ENCODE assay signal across 13 cellular contexts in genomic region chr12:39617887-39618286, GRCh38. TPM values are rescaled to one million over a fixed set of nuclear protein-coding genes. Genes with fewer than 3 reads are reported as not detected.
DNase-seq lines count a peak whose midpoint lies in the region; ATAC-seq and TF ChIP-seq lines count a peak whose summit lies in the region.
"Had no signal": no experiment of that assay in that cellular context is flagged by ENCODE, and none has a peak within 500 bp of the region (broad histone marks: within the 10 kb centered on the region; RNA-seq: fewer than 3 reads in every experiment).

No MANE protein-coding gene starts in this region.

- H3K4me1 Mint-ChIP-seq in naive thymus-derived CD4-positive, alpha-beta T cell: peaks cover 21 to 56% (median 38%) of the 10 kb centered on the region in 7 donors
- H3K4me1 Mint-ChIP-seq in T-cell: peaks cover 38 to 51% (median 43%) of the 10 kb centered on the region in 3 donors

- no peaks in the 10 kb centered on the region for H3K27me3 ChIP-seq in naive thymus-derived CD4-positive, alpha-beta T cell (ENCODE audit: control insufficient read depth in 2 of 2, insufficient read depth in 2 of 2, low read length in 2 of 2)
- H3K27me3 ChIP-seq: ovary had no signal

- H3K27me3 Mint-ChIP-seq in naive thymus-derived CD4-positive, alpha-beta T cell: no peaks in the 10 kb centered on the region
- no peaks in the 10 kb centered on the region for H3K27me3 Mint-ChIP-seq in T-cell
- H3K27me3 Mint-ChIP-seq: stimulated activated memory B cell treated with anti-CD40 and anti-IgM and Interleukin-4, amounts not matched to agents 10 μg/mL and 1 μg/mL and 100 μg/mL, for 72 hours had no signal

- no peaks in the 10 kb centered on the region for H3K9me3 Mint-ChIP-seq in naive thymus-derived CD4-positive, alpha-beta T cell
- H3K9me3 Mint-ChIP-seq in T-cell: no peaks in the 10 kb centered on the region
- H3K9me3 Mint-ChIP-seq: stimulated activated memory B cell treated with anti-CD40 and anti-IgM and Interleukin-4, amounts not matched to agents 10 μg/mL and 1 μg/mL and 100 μg/mL, for 72 hours had no signal

- CTCF ChIA-PET in naive thymus-derived CD4-positive, alpha-beta T cell (lab: Charles Lee): interaction anchor here (0.6 to 1.4 kb wide), 2 partner anchors 23 to 25 kb away, joined by 3 to 4 read pairs; no protein-coding TSS in a partner anchor
- CTCF ChIA-PET in T-cell (lab: Charles Lee): interaction anchor here (0.6 to 1.0 kb wide), 5 partner anchors 8 to 249 kb away, joined by 3 to 5 read pairs (median 4); no protein-coding TSS in a partner anchor

- H3K9me3 ChIP-seq in naive thymus-derived CD4-positive, alpha-beta T cell (ENCODE audit: control insufficient read depth in 2 of 3, low read length in 3 of 3): no peaks in the 10 kb centered on the region
- H3K9me3 ChIP-seq: ovary had no signal

- H3K4me3 Mint-ChIP-seq in naive thymus-derived CD4-positive, alpha-beta T cell: no peak overlapping the region
- H3K4me3 Mint-ChIP-seq in T-cell: no peak overlapping the region
- H3K4me3 Mint-ChIP-seq: stimulated activated memory B cell treated with anti-CD40 and anti-IgM and Interleukin-4, amounts not matched to agents 10 μg/mL and 1 μg/mL and 100 μg/mL, for 72 hours had no signal

- H3K27ac Mint-ChIP-seq in naive thymus-derived CD4-positive, alpha-beta T cell: peak overlapping the region in 4 of 9 donors; percentile 70 to 92 (median 78)
- H3K27ac Mint-ChIP-seq in T-cell: no peak overlapping the region
- H3K27ac Mint-ChIP-seq: stimulated activated memory B cell treated with anti-CD40 and anti-IgM and Interleukin-4, amounts not matched to agents 10 μg/mL and 1 μg/mL and 100 μg/mL, for 72 hours had no signal

- no peak for TF ChIP-seq CTCF in GM12865 (IDR thresholded peaks at IDR 0.05; ENCODE audit: insufficient read depth, low read depth, low read length, missing control alignments)

- intact Hi-C loops in naive thymus-derived CD4-positive, alpha-beta T cell (cut with micrococcal nuclease): loop anchor here (1.0 to 10.0 kb wide), 7 partner anchors 8 to 713 kb away; partner anchors contain the start of gene CPNE8 (in 2 of the 2)

- DNase-seq in GM12865 (ENCODE audit: low read depth) (peak; percentile 71), NOMO-1 treated with DMSO at 0.1 percent for 48 hours (lab: John Stamatoyannopoulos, UW; ENCODE audit: unreplicated experiment) (peak; percentile 63), GM19238 (ENCODE audit: insufficient read length, low spot score) (no peak), T-cell (no peak), dermis blood vessel endothelial cell (no peak)
- DNase-seq in naive thymus-derived CD4-positive, alpha-beta T cell: no peak
- DNase-seq: amniotic stem cell; Calu3; effector CD8-positive, alpha-beta T cell; NCI-H2171; ovary had no signal

- ATAC-seq in GM21515 (IDR thresholded peaks at IDR 0.05; ENCODE audit: unreplicated experiment) (peak; percentile 21), T-cell (replicated peaks in 1 of 4) (no peak)
- no peak for ATAC-seq in naive thymus-derived CD4-positive, alpha-beta T cell
- ATAC-seq: stimulated activated memory B cell treated with anti-CD40 and anti-IgM and Interleukin-4, amounts not matched to agents 10 μg/mL and 1 μg/mL and 100 μg/mL, for 72 hours had no signal

- POLR2A ChIA-PET in naive thymus-derived CD4-positive, alpha-beta T cell (lab: Charles Lee): interaction anchor here (0.8 to 2.6 kb wide), 5 partner anchors 11 to 66 kb away, joined by 3 to 22 read pairs (median 4); no protein-coding TSS in a partner anchor
- POLR2A ChIA-PET in T-cell (lab: Charles Lee): no interaction called here

- H3K27ac ChIP-seq in naive thymus-derived CD4-positive, alpha-beta T cell (ENCODE audit: low read depth, low read length): peak overlapping the region; percentile 91
- H3K27ac ChIP-seq: ovary had no signal

- no peaks in the 10 kb centered on the region for H3K36me3 ChIP-seq in naive thymus-derived CD4-positive, alpha-beta T cell (ENCODE audit: control insufficient read depth in 2 of 3, insufficient read depth in 3 of 3, low read length in 3 of 3)
- H3K36me3 ChIP-seq: ovary had no signal

- peak overlapping the region; percentile 75 for H3K4me3 ChIP-seq in GM12865 (ENCODE audit: low read depth, low read length)
- peak overlapping the region; percentile 70 for H3K4me3 ChIP-seq in naive thymus-derived CD4-positive, alpha-beta T cell (ENCODE audit: low read length)
- H3K4me3 ChIP-seq: ovary had no signal

- peaks cover 0 to 33% (median 8%) of the 10 kb centered on the region in 5 donors for H3K36me3 Mint-ChIP-seq in naive thymus-derived CD4-positive, alpha-beta T cell
- peaks cover 10% of the 10 kb centered on the region for H3K36me3 Mint-ChIP-seq in T-cell
- H3K36me3 Mint-ChIP-seq: stimulated activated memory B cell treated with anti-CD40 and anti-IgM and Interleukin-4, amounts not matched to agents 10 μg/mL and 1 μg/mL and 100 μg/mL, for 72 hours had no signal

- H3K4me1 ChIP-seq in naive thymus-derived CD4-positive, alpha-beta T cell (ENCODE audit: control insufficient read depth in 2 of 2, insufficient read depth in 2 of 2, low read length in 2 of 2): peaks cover 15 to 18% of the 10 kb centered on the region in 2 donors

RNA-seq across cellular contexts. Expression of gene ABCD2, which starts 1.7 kb away (rescaled TPM):
- total RNA-seq in naive thymus-derived CD4-positive, alpha-beta T cell: 10 to 100 TPM in 3 of 5 experiments, 1 to 10 TPM in 2; 7.7 to 32.9 (median 21.0) TPM
- polyA plus RNA-seq in naive thymus-derived CD4-positive, alpha-beta T cell: 10 to 100 TPM in 1 of 2 donors, 1 to 10 TPM in 1; 7.1 to 10.7 TPM
- 10 to 100 TPM; 10.9 to 16.8 (median 14.7) TPM for total RNA-seq in T-cell
- total RNA-seq in dermis blood vessel endothelial cell: not detected in 2 replicates
- total RNA-seq: Calu3 had no signal

Comparison
In these comparisons a context has a peak if more than half of its experiments do, and no peak if none do; other contexts are left out.
1. DNase-seq: peak in GM12865 (single experiment) and NOMO-1 treated with DMSO at 0.1 percent for 48 hours (single experiment); none in naive thymus-derived CD4-positive, alpha-beta T cell (0 of 9), GM19238 (single experiment), T-cell (0 of 34) and dermis blood vessel endothelial cell (single experiment).